9 cellular contexts compared by ENCODE assay signal in genomic region chr19:6720369-6721112, GRCh38. TPM values are rescaled to one million over a fixed set of nuclear protein-coding genes. Genes with fewer than 3 reads are reported as not detected.
A peak's percentile ranks its signal among the peaks of the same experiment; 100 is the strongest.
DNase-seq lines count a peak whose midpoint lies in the region; ATAC-seq, FAIRE-seq and TF ChIP-seq lines count a peak whose summit lies in the region.
"Had no signal": no experiment of that assay in that cellular context is flagged by ENCODE, and none has a peak within 500 bp of the region (broad histone marks: within the 10 kb centered on the region; RNA-seq: fewer than 3 reads in every experiment).

C3 (minus strand) TSS chr19:6720650; CDS start chr19:6720589, 61 bp downstream.

- peak within 1 kb of the TSS; percentile 37 for H3K27ac ChIP-seq in HL-60 (replicated peaks)
- H3K27ac ChIP-seq in K562 (ENCODE audit: extremely low read depth, low read depth, low read length), result no peak within 1 kb of the TSS

- no peak for TF ChIP-seq RAD21 in K562 (CRISPR knock-in tag; conservative IDR thresholded peaks at IDR 0.05 in 1 of 2, IDR thresholded peaks at IDR 0.05 in 1 of 2)

- H3K36me3 ChIP-seq in K562 (ENCODE audit: control insufficient read depth, insufficient read depth, low read length) (no peaks in the 10 kb centered on the region), kidney epithelial cell (ENCODE audit: control insufficient read depth, insufficient read depth, low read length) (no peaks in the 10 kb centered on the region)

- H3K9ac ChIP-seq in K562 (ENCODE audit: insufficient read depth in 1 of 2, low read depth in 2 of 2, low read length in 2 of 2), result peak within 1 kb of the TSS in 1 of 2 experiments; percentile 78; a peak in 2 of 4 replicates

- H3K27me3 ChIP-seq in HL-60 (ENCODE audit: insufficient read depth, poor library complexity, severe bottlenecking) (no peaks in the 10 kb centered on the region), K562 (ENCODE audit: control insufficient read depth in 2 of 2, insufficient read depth in 2 of 2, low read length in 2 of 2) (no peaks in the 10 kb centered on the region), kidney epithelial cell (ENCODE audit: control insufficient read depth, insufficient read depth, low read length) (no peaks in the 10 kb centered on the region)

- no peaks in the 10 kb centered on the region for H4K20me1 ChIP-seq in K562 (replicated peaks; ENCODE audit: control insufficient read depth, insufficient read depth, low read length)

- H3K9me1 ChIP-seq in K562 (ENCODE audit: control insufficient read depth, insufficient read depth, low read length), result no peaks in the 10 kb centered on the region

- peak within 1 kb of the TSS; percentile 83; the same call in 1 of the 2 replicates for H3K4me2 ChIP-seq in K562 (ENCODE audit: insufficient read depth, low read length)

- DNase-seq in HL-60 (ENCODE audit: low read depth in 1 of 2, low spot score in 1 of 2), result peak in 1 of 2 experiments; percentile 69
- DNase-seq in K562 (ENCODE audit: extremely low read depth in 1 of 4, low spot score in 3 of 4), result peak in 1 of 4 experiments; percentile 44
- no peak for DNase-seq in kidney epithelial cell (ENCODE audit: low read depth)
- DNase-seq in central memory CD4-positive, alpha-beta T cell, result no peak
- DNase-seq in NCI-H1694 treated with DMSO at 0.1 percent for 48 hours (lab: John Stamatoyannopoulos, UW), result no peak
- DNase-seq in NCI-H69 (lab: John Stamatoyannopoulos, UW), result no peak
- DNase-seq in stimulated activated CD8-positive, alpha-beta memory T cell treated with anti-CD3 and anti-CD28 coated beads, Interleukin-4, amount 100 ng/mL, for 48 hours, result no peak
- DNase-seq: stimulated activated CD4-positive, alpha-beta T cell treated with anti-CD3 and anti-CD28 coated beads, Interleukin-2, amount 100 ng/mL, for 48 hours had no signal

- peak within 1 kb of the TSS; percentile 96; the same call in 1 of the 2 replicates for H2AFZ ChIP-seq in K562 (ENCODE audit: low read depth, low read length)

- FAIRE-seq in K562 (lab: Jason Lieb, UNC), result no peak

- H3K4me3 ChIP-seq in HL-60 (replicated peaks; ENCODE audit: insufficient read depth, low read length), result no peak within 1 kb of the TSS
- H3K4me3 ChIP-seq in K562, result no peak within 1 kb of the TSS
- no peak within 1 kb of the TSS for H3K4me3 ChIP-seq in kidney epithelial cell (ENCODE audit: low read depth, low read length)

- H3K79me2 ChIP-seq in K562 (ENCODE audit: control insufficient read depth, insufficient read depth, low read length), result no peaks in the 10 kb centered on the region

- TF ChIP-seq POLR2A in K562 (conservative IDR thresholded peaks at IDR 0.05), result no peak

- H3K9me3 ChIP-seq in K562 (replicated peaks; ENCODE audit: control insufficient read depth, insufficient read depth, low read depth, low read length), result no peaks in the 10 kb centered on the region

- intact Hi-C loops in K562 (cut with micrococcal nuclease), result no loop called here

- CTCF ChIA-PET in K562 (lab: Yijun Ruan, JAX; ENCODE audit: low intra/inter-chr PET ratio), result interaction anchor here (0.7 kb wide), 1 partner anchor 143 kb away, joined by 3 read pairs; no protein-coding TSS in a partner anchor

- POLR2A ChIA-PET in K562 (lab: Yijun Ruan, JAX), result interaction anchor here (0.5 to 0.6 kb wide), 3 partner anchors 14 to 234 kb away, joined by 3 to 4 read pairs (median 4); no protein-coding TSS in a partner anchor

- in situ Hi-C loops in K562 (cut with MboI), result no loop called here

- TF ChIP-seq CTCF in HL-60 (IDR thresholded peaks at IDR 0.05; ENCODE audit: insufficient read depth, low read length) (no peak), K562 (IDR thresholded peaks at IDR 0.05 in 2 of 3, conservative IDR thresholded peaks at IDR 0.05 in 1 of 3; ENCODE audit: insufficient read depth in 2 of 3, low read depth in 1 of 3, low read length in 3 of 3) (no peak), kidney epithelial cell (IDR thresholded peaks at IDR 0.05; ENCODE audit: insufficient read depth, low read length, poor library complexity, severe bottlenecking) (no peak), subcutaneous adipose tissue (IDR thresholded peaks at IDR 0.05; ENCODE audit: low read depth) (no peak)

- no peak for TF ChIP-seq EP300 in K562 (IDR thresholded peaks at IDR 0.05; ENCODE audit: low read length)

- H3K4me1 ChIP-seq in K562 (replicated peaks in 1 of 2; ENCODE audit: control insufficient read depth in 2 of 2, insufficient read depth in 2 of 2, low read length in 2 of 2), result peaks cover 38 to 39% of the 10 kb centered on the region in 2 experiments

- ATAC-seq in K562, result 0 out of 3 replicates have a peak, but pooled peaks have one; percentile 6

- WGBS in K562 (ENCODE audit: insufficient coverage, low coverage, missing lambda C conversion rate), result 5% methylated on average over 4 of the region's 4 CpGs

- no TSS peak for BruUV-seq in K562 (replicated peaks; lab: Mats Ljungman, UMichigan)

TF ChIP-seq in K562, 482 proteins besides CTCF, POLR2A, EP300 and RAD21 (continues in another document):
- TF ChIP-seq ZNF253 (CRISPR knock-in tag; conservative IDR thresholded peaks at IDR 0.05) (no peak), CEBPB (tag; IDR thresholded peaks at IDR 0.05) (peak; percentile 91), FOS (IDR thresholded peaks at IDR 0.05; ENCODE audit: extremely low read depth, insufficient read length) (no peak), ZBTB7A (IDR thresholded peaks at IDR 0.05; ENCODE audit: borderline replicate concordance, control insufficient read depth, low read depth, low read length) (no peak; the same call in 1 of the 2 replicates), CHD1 (IDR thresholded peaks at IDR 0.05; ENCODE audit: low read length) (no peak), NR2C2 (CRISPR knock-in tag; IDR thresholded peaks at IDR 0.05) (no peak), NR2C2 (tag; IDR thresholded peaks at IDR 0.05) (peak; percentile 25; the same call in 1 of the 2 replicates), SRF (CRISPR knock-in tag; IDR thresholded peaks at IDR 0.05) (no peak), GATAD2A (IDR thresholded peaks at IDR 0.05) (no peak), HSF4 (CRISPR knock-in tag; IDR thresholded peaks at IDR 0.05; ENCODE audit: borderline replicate concordance) (no peak), ZNF77 (CRISPR knock-in tag; IDR thresholded peaks at IDR 0.05) (no peak), SPI1 (IDR thresholded peaks at IDR 0.05; ENCODE audit: borderline replicate concordance, low read depth, low read length) (peak; percentile 23; the same call in 1 of the 2 replicates), MEF2D (tag; conservative IDR thresholded peaks at IDR 0.05; ENCODE audit: low read depth) (no peak), SRSF7 (optimal IDR thresholded peaks at IDR 0.05; ENCODE audit: low read depth, low read length) (no peak), MAFF (IDR thresholded peaks at IDR 0.05; ENCODE audit: low read length) (no peak), PHTF2 (CRISPR knock-in tag; IDR thresholded peaks at IDR 0.05) (no peak), HNRNPUL1 (IDR thresholded peaks at IDR 0.05; ENCODE audit: low read length) (no peak)
- TF ChIP-seq, protein P1, sequence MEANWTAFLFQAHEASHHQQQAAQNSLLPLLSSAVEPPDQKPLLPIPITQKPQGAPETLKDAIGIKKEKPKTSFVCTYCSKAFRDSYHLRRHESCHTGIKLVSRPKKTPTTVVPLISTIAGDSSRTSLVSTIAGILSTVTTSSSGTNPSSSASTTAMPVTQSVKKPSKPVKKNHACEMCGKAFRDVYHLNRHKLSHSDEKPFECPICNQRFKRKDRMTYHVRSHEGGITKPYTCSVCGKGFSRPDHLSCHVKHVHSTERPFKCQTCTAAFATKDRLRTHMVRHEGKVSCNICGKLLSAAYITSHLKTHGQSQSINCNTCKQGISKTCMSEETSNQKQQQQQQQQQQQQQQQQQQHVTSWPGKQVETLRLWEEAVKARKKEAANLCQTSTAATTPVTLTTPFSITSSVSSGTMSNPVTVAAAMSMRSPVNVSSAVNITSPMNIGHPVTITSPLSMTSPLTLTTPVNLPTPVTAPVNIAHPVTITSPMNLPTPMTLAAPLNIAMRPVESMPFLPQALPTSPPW (CRISPR knock-in tag; IDR thresholded peaks at IDR 0.05), result peak; percentile 98
- TF ChIP-seq, protein P2, sequence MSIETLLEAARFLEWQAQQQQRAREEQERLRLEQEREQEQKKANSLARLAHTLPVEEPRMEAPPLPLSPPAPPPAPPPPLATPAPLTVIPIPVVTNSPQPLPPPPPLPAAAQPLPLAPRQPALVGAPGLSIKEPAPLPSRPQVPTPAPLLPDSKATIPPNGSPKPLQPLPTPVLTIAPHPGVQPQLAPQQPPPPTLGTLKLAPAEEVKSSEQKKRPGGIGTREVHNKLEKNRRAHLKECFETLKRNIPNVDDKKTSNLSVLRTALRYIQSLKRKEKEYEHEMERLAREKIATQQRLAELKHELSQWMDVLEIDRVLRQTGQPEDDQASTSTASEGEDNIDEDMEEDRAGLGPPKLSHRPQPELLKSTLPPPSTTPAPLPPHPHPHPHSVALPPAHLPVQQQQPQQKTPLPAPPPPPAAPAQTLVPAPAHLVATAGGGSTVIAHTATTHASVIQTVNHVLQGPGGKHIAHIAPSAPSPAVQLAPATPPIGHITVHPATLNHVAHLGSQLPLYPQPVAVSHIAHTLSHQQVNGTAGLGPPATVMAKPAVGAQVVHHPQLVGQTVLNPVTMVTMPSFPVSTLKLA (conservative IDR thresholded peaks at IDR 0.05), result 0 out of 4 replicates have a peak, but pooled peaks of 1 of the 2 experiments have one; percentile 18

RNA-seq across cellular contexts. Expression of gene C3, which starts in this region (rescaled TPM):
- total RNA-seq in K562 (2011; cell fraction: chromatin; rRNA removed; ENCODE audit: low replicate concordance), result 19.5 and 33.3 TPM in 2 replicates
- total RNA-seq in K562 (2011; cell fraction: nucleolus; rRNA removed), result 14.5 and 17.5 TPM in 2 replicates
- 15.2 and 15.6 TPM in 2 replicates for total RNA-seq in K562 (2011; cell fraction: nucleoplasm; rRNA removed)
- 0.59 and 2.0 TPM in 2 replicates for total RNA-seq in K562 (2014; rRNA removed)
- total RNA-seq in K562 (2014; rRNA removed; fragmentation: Illumina TruSeq; extraction: Trizol), result 1.1 and 1.5 TPM in 2 replicates
- 2.1 and 2.2 TPM in 2 replicates for total RNA-seq in K562 (2015; rRNA removed; fragmentation: Illumina TruSeq; extraction: Trizol)
- total RNA-seq in K562 (2021), result 8.0 and 10.6 TPM in 2 replicates
- 9.1 and 40.9 TPM in 2 replicates for polyA plus RNA-seq in K562 (2011; rRNA removed)
- 9.2 and 36.7 TPM in 2 replicates for polyA plus RNA-seq in K562 (2011; cell fraction: cytosol; rRNA removed)
- 23.7 and 50.5 TPM in 2 replicates for polyA plus RNA-seq in K562 (2011; cell fraction: nucleus; rRNA removed)
- polyA plus RNA-seq in K562 (2012), result 7.4 and 20.1 TPM in 2 replicates
- 2.4 and 4.3 TPM in 2 replicates for polyA plus RNA-seq in K562 (2014; fragmentation: Illumina TruSeq; extraction: Trizol)
- polyA plus RNA-seq in K562 (2014; fragmentation: Nextera tagmentation; extraction: Ambion mirVana), result 1 to 10 TPM; 1.2 to 2.2 TPM
- polyA plus RNA-seq in K562 (2014; rRNA removed), result 2.5 and 5.4 TPM in 2 replicates
- 6.5 and 24.5 TPM in 2 replicates for polyA minus RNA-seq in K562 (2011; rRNA and poly(A)+ RNA removed)
- polyA minus RNA-seq in K562 (2011; cell fraction: cytosol; rRNA and poly(A)+ RNA removed), result 23.9 and 64.6 TPM in 2 replicates
- 16.2 and 39.1 TPM in 2 replicates for polyA minus RNA-seq in K562 (2011; cell fraction: nucleus; rRNA and poly(A)+ RNA removed)
- 58.5 and 61.8 TPM in 2 replicates for total RNA-seq in kidney epithelial cell
- total RNA-seq in subcutaneous adipose tissue, result 1,000 to 10,000 TPM in 1 of 4 donors, 100 to 1,000 TPM in 3; 262 to 1,114 (median 554) TPM
